Comparison of ENCODE assay signal across 13 cellular contexts in the genomic region with DNA sequence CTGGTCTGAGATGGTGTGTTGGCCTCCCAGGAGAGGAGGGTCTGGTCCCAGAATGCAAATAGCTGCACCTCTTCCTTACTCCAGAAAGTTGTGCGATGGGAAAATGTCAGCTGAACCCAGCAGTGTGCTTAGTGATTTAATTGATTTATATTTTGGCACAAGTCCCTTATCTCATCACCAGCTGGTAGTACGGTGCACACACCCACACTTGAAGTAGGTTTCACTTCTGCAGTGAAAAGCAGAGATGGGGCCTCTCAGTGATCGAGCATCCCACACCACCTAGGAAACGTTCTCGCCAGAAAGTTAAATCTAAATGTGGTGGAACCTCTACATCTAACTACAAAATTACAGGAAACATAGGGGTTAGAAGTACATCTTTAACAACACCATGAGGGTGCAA.
DNase-seq lines count a peak whose midpoint lies in the region; ATAC-seq and TF ChIP-seq lines count a peak whose summit lies in the region.
"Had no signal": no experiment of that assay in that cellular context is flagged by ENCODE, and none has a peak within 500 bp of the region (broad histone marks: within the 10 kb centered on the region; RNA-seq: fewer than 3 reads in every experiment).

No MANE protein-coding gene starts in this region.

- H3K9me3 ChIP-seq in OCI-LY3 (ENCODE audit: insufficient read depth, low read length) = no peaks in the 10 kb centered on the region
- H3K9me3 ChIP-seq: BLaER1 had no signal

- H3K4me3 Mint-ChIP-seq in natural killer cell treated with Interleukin-12 subunit alpha and Interleukin-12 subunit beta and Interleukin-15 and Interleukin-18, amount 100 ng/mL, for 72 hours = no peak overlapping the region
- H3K4me3 Mint-ChIP-seq: dendritic cell treated with granulocyte-macrophage colony-stimulating factor and Interleukin-4, amounts not matched to agents 40 ng/mL and 50 ng/mL, for 4 days; nephron had no signal

- H3K27ac ChIP-seq in OCI-LY3 (ENCODE audit: low read length) = 0 out of 2 replicates have a peak overlapping the region, but pooled peaks have one; percentile 1
- H3K27ac ChIP-seq: BLaER1, skin epidermis had no signal

- H3K27ac Mint-ChIP-seq in natural killer cell treated with Interleukin-12 subunit alpha and Interleukin-12 subunit beta and Interleukin-15 and Interleukin-18, amount 100 ng/mL, for 72 hours = no peak overlapping the region
- H3K27ac Mint-ChIP-seq: dendritic cell treated with granulocyte-macrophage colony-stimulating factor and Interleukin-4, amounts not matched to agents 40 ng/mL and 50 ng/mL, for 4 days; nephron had no signal

- no peak overlapping the region for H3K9ac ChIP-seq in OCI-LY3 (ENCODE audit: low read length)
- H3K9ac ChIP-seq: BLaER1 had no signal

- H3K4me1 ChIP-seq in OCI-LY3 (ENCODE audit: low read length) = peaks cover 15% of the 10 kb centered on the region
- H3K4me1 ChIP-seq: BLaER1 had no signal

- ATAC-seq in GM18502 (IDR thresholded peaks at IDR 0.05; ENCODE audit: poor library complexity, unreplicated experiment) (peak; percentile 94), GM21360 (IDR thresholded peaks at IDR 0.05; ENCODE audit: unreplicated experiment) (peak; percentile 95), HG02981 (IDR thresholded peaks at IDR 0.05; ENCODE audit: unreplicated experiment) (peak; percentile 60), Right ventricle myocardium superior (ENCODE audit: poor library complexity) (no peak)
- no peak for ATAC-seq in natural killer cell treated with Interleukin-12 subunit alpha and Interleukin-12 subunit beta and Interleukin-15 and Interleukin-18, amount 100 ng/mL, for 72 hours

- H3K36me3 Mint-ChIP-seq in natural killer cell treated with Interleukin-12 subunit alpha and Interleukin-12 subunit beta and Interleukin-15 and Interleukin-18, amount 100 ng/mL, for 72 hours = peaks cover 5% of the 10 kb centered on the region

- no peak for TF ChIP-seq CTCF in OCI-LY3 (IDR thresholded peaks at IDR 0.05; ENCODE audit: low read depth, low read length)

- no peaks in the 10 kb centered on the region; the same call in 1 of the 2 replicates for H3K79me2 ChIP-seq in OCI-LY3 (ENCODE audit: low read length)

- H3K9me3 Mint-ChIP-seq in natural killer cell treated with Interleukin-12 subunit alpha and Interleukin-12 subunit beta and Interleukin-15 and Interleukin-18, amount 100 ng/mL, for 72 hours = no peaks in the 10 kb centered on the region
- H3K9me3 Mint-ChIP-seq: dendritic cell treated with granulocyte-macrophage colony-stimulating factor and Interleukin-4, amounts not matched to agents 40 ng/mL and 50 ng/mL, for 4 days; nephron had no signal

- H4K20me1 ChIP-seq in OCI-LY3 (ENCODE audit: insufficient read depth, low read length) = peaks cover 12% of the 10 kb centered on the region

- no peak for DNase-seq in stimulated activated CD8-positive, alpha-beta memory T cell treated with anti-CD3 and anti-CD28 coated beads, Interleukin-4, amount 100 ng/mL, for 48 hours
- DNase-seq in COLO668 (lab: John Stamatoyannopoulos, UW; ENCODE audit: unreplicated experiment) = no peak
- DNase-seq in natural killer cell treated with Interleukin-12 subunit alpha and Interleukin-12 subunit beta and Interleukin-15 and Interleukin-18, amount 100 ng/mL, for 72 hours (ENCODE audit: low spot score) = no peak
- no peak for DNase-seq in Right ventricle myocardium superior
- DNase-seq: NCI-H1417 treated with DMSO at 0.1 percent for 48 hours had no signal

- no peak overlapping the region for H3K4me3 ChIP-seq in OCI-LY3 (ENCODE audit: low read length)
- H3K4me3 ChIP-seq: BLaER1, skin epidermis had no signal

- H3K36me3 ChIP-seq in OCI-LY3 (replicated peaks; ENCODE audit: low read depth, low read length) = peaks cover 18% of the 10 kb centered on the region

- H3K4me1 Mint-ChIP-seq in natural killer cell treated with Interleukin-12 subunit alpha and Interleukin-12 subunit beta and Interleukin-15 and Interleukin-18, amount 100 ng/mL, for 72 hours (ENCODE audit: low read depth in 2 of 2) = no peaks in the 10 kb centered on the region
- H3K4me1 Mint-ChIP-seq: nephron had no signal

- peak overlapping the region; percentile 44 for H3K4me2 ChIP-seq in OCI-LY3 (ENCODE audit: low read length)
- H3K4me2 ChIP-seq: BLaER1 had no signal

- intact Hi-C loops in Right ventricle myocardium superior (cut with DNase I) = no loop called here

- no peaks in the 10 kb centered on the region for H3K27me3 Mint-ChIP-seq in natural killer cell treated with Interleukin-12 subunit alpha and Interleukin-12 subunit beta and Interleukin-15 and Interleukin-18, amount 100 ng/mL, for 72 hours
- H3K27me3 Mint-ChIP-seq: dendritic cell treated with granulocyte-macrophage colony-stimulating factor and Interleukin-4, amounts not matched to agents 40 ng/mL and 50 ng/mL, for 4 days had no signal

- no peak overlapping the region for H2AFZ ChIP-seq in OCI-LY3 (ENCODE audit: low read depth, low read length)

- H3K27me3 ChIP-seq in OCI-LY3 (ENCODE audit: low read depth, low read length) = no peaks in the 10 kb centered on the region
- H3K27me3 ChIP-seq: BLaER1 had no signal

Comparison
In these comparisons a context has a peak if more than half of its experiments do, and no peak if none do; other contexts are left out.
1. ATAC-seq: peak in GM18502 (single experiment), GM21360 (single experiment) and HG02981 (single experiment); none in natural killer cell treated with Interleukin-12 subunit alpha and Interleukin-12 subunit beta and Interleukin-15 and Interleukin-18, amount 100 ng/mL, for 72 hours (0 of 2) and Right ventricle myocardium superior (single experiment).